ENCODE assay signal across 26 cellular contexts in genomic region chr20:58175836-58176235, GRCh38. TPM values are rescaled to one million over a fixed set of nuclear protein-coding genes. Genes with fewer than 3 reads are reported as not detected.
DNase-seq lines count a peak whose midpoint lies in the region; ATAC-seq, FAIRE-seq and TF ChIP-seq lines count a peak whose summit lies in the region.
"Had no signal": no experiment of that assay in that cellular context is flagged by ENCODE, and none has a peak within 500 bp of the region (broad histone marks: within the 10 kb centered on the region; RNA-seq: fewer than 3 reads in every experiment).

No MANE protein-coding gene starts in this region.

- FAIRE-seq in HTR-8/SVneo (lab: Jason Lieb, UNC): peak; percentile 92
- FAIRE-seq: GM12892 had no signal

- H3K4me3 Mint-ChIP-seq in T-helper 17 cell: no peak overlapping the region

- H3K9me3 ChIP-seq in esophagus squamous epithelium (no peaks in the 10 kb centered on the region), ovary (no peaks in the 10 kb centered on the region), thoracic aorta (no peaks in the 10 kb centered on the region), T-helper 17 cell (ENCODE audit: control insufficient read depth, low read length, poor library complexity, severe bottlenecking) (no peaks in the 10 kb centered on the region)

- 71% methylated on average over 1 of the region's 5 CpGs; no CpG with 5 or more reads in 1 of the 2 donors for WGBS in esophagus squamous epithelium, 2 donors
- WGBS in ovary, 3 donors: 96 to 100% (median 98%) methylated on average over 5 of the region's 5 CpGs

- peaks cover 5 to 31% (median 21%) of the 10 kb centered on the region in 3 donors for H3K4me1 ChIP-seq in esophagus squamous epithelium
- peaks cover 12% of the 10 kb centered on the region for H3K4me1 ChIP-seq in ovary (ENCODE audit: insufficient read depth)
- H3K4me1 ChIP-seq in thoracic aorta (ENCODE audit: control insufficient read depth in 1 of 2, low read depth in 2 of 2): peaks cover 7 to 63% of the 10 kb centered on the region in 2 donors

- H3K36me3 ChIP-seq in esophagus squamous epithelium (no peaks in the 10 kb centered on the region), ovary (no peaks in the 10 kb centered on the region), thoracic aorta (no peaks in the 10 kb centered on the region)
- H3K36me3 ChIP-seq: brain microvascular endothelial cell had no signal

- DNase-seq in HTR-8/SVneo (ENCODE audit: insufficient read length, low spot score) (no peak), esophagus squamous epithelium (lab: John Stamatoyannopoulos, UW) (no peak), ovary (peak in 2 of 5 donors; percentile 40 to 45), thoracic aorta (ENCODE audit: low spot score) (no peak), foreskin melanocyte (no peak), T-helper 17 cell (no peak), LoVo (ENCODE audit: low spot score) (no peak)
- no peak for DNase-seq in NK-92 treated with Interleukin-12 subunit alpha and Interleukin-12 subunit beta, amount 100 ng/mL, for 24 hours (lab: John Stamatoyannopoulos, UW)
- DNase-seq: activated T-cell treated with anti-CD3 and anti-CD28 coated beads, Interleukin-2, amount 50 U/mL, for 1 hour; brain microvascular endothelial cell; cortex of kidney; EL; H7; islet precursor cell; Kasumi-1; NCI-H2029; NCI-H69; retina; stimulated activated CD4-positive, alpha-beta T cell treated with anti-CD3 and anti-CD28 coated beads, Interleukin-12 subunit alpha, Interleukin-12 subunit beta, amount 100 ng/mL, for 4 hours; stimulated activated naive CD4-positive, alpha-beta T cell treated with Interleukin-2 at 50 U/mL for 16 hours had no signal

- H3K27ac ChIP-seq in esophagus squamous epithelium: peak overlapping the region in 3 of 4 donors; percentile 67 to 83 (median 78)
- peak overlapping the region; percentile 65 to 85 for H3K27ac ChIP-seq in ovary
- H3K27ac ChIP-seq in thoracic aorta: peak overlapping the region; percentile 79 to 92
- H3K27ac ChIP-seq: brain microvascular endothelial cell had no signal

- no peak for TF ChIP-seq CTCF in esophagus squamous epithelium (IDR thresholded peaks at IDR 0.05)
- TF ChIP-seq CTCF in ovary (IDR thresholded peaks at IDR 0.05): no peak
- no peak for TF ChIP-seq CTCF in thoracic aorta (IDR thresholded peaks at IDR 0.05)

- TF ChIP-seq POLR2A in esophagus squamous epithelium (IDR thresholded peaks at IDR 0.05) (no peak), ovary (IDR thresholded peaks at IDR 0.05) (no peak)

- no peak for TF ChIP-seq EP300 in ovary (IDR thresholded peaks at IDR 0.05)

- peaks cover 0 to 25% (median 0%) of the 10 kb centered on the region in 4 donors for H3K27me3 ChIP-seq in esophagus squamous epithelium
- H3K27me3 ChIP-seq in ovary: no peaks in the 10 kb centered on the region
- no peaks in the 10 kb centered on the region for H3K27me3 ChIP-seq in thoracic aorta (replicated peaks; ENCODE audit: insufficient read depth)
- H3K27me3 ChIP-seq: brain microvascular endothelial cell had no signal

- H3K27ac Mint-ChIP-seq in T-helper 17 cell: no peak overlapping the region

- peaks cover 45% of the 10 kb centered on the region for H3K27me3 Mint-ChIP-seq in T-helper 17 cell

- ATAC-seq in thoracic aorta (ENCODE audit: insufficient number of reproducible peaks, low FRiP score, low read depth) (no peak), T-helper 17 cell (no peak)
- ATAC-seq: esophagus mucosa had no signal

- H3K4me3 ChIP-seq in esophagus squamous epithelium: no peak overlapping the region
- H3K4me3 ChIP-seq in ovary: no peak overlapping the region
- H3K4me3 ChIP-seq in thoracic aorta: no peak overlapping the region

- no peaks in the 10 kb centered on the region for H3K36me3 Mint-ChIP-seq in T-helper 17 cell (ENCODE audit: low read depth)

- intact Hi-C loops in esophagus squamous epithelium (cut with DNase I): no loop called here
- intact Hi-C loops in ovary (cut with DNase I): loop anchor here in 1 of 4 donors (5.0 to 10.0 kb wide), 2 partner anchors 44 to 181 kb away; no protein-coding TSS in a partner anchor

- H3K4me1 Mint-ChIP-seq in T-helper 17 cell: peaks cover 7% of the 10 kb centered on the region

RNA-seq across cellular contexts. Expression of gene ANKRD60, which starts 52.6 kb away (rescaled TPM):
- not detected for total RNA-seq in esophagus squamous epithelium
- not detected for total RNA-seq in ovary
- not detected for polyA plus RNA-seq in ovary
- total RNA-seq in thoracic aorta: not detected
- not detected for total RNA-seq in T-helper 17 cell
- total RNA-seq: esophagus mucosa; H7; SK-MEL-5; T-helper 1 cell treated with Interleukin-12 subunit alpha and Interleukin-12 subunit beta and Interleukin-4 antibody, amounts not matched to agents 30 ng/mL and 1 ng/mL, for 36 hours had no signal
- polyA plus RNA-seq: adipose tissue, AG04450 had no signal
